Comparison of ENCODE assay signal across 8 cellular contexts in genomic region chr1:119549719-119550141, GRCh38. TPM values are rescaled to one million over a fixed set of nuclear protein-coding genes. Genes with fewer than 3 reads are reported as not detected.
DNase-seq lines count a peak whose midpoint lies in the region; ATAC-seq and TF ChIP-seq lines count a peak whose summit lies in the region.

No MANE protein-coding gene starts in this region.

- no peaks in the 10 kb centered on the region for H3K9me3 Mint-ChIP-seq in neural crest cell

- no peak overlapping the region for H3K4me3 ChIP-seq in SK-N-MC

- no peaks in the 10 kb centered on the region for H3K36me3 ChIP-seq in SK-N-MC (ENCODE audit: insufficient read depth, low read length)

- peaks cover 7% of the 10 kb centered on the region for H3K4me1 Mint-ChIP-seq in neural crest cell

- H3K27me3 Mint-ChIP-seq in neural crest cell (ENCODE audit: low read depth) = no peaks in the 10 kb centered on the region

- H3K27ac Mint-ChIP-seq in neural crest cell (ENCODE audit: unreplicated experiment) = no peak overlapping the region

- no peak overlapping the region for H3K27ac ChIP-seq in SK-N-MC

- no peak overlapping the region for H3K9ac ChIP-seq in SK-N-MC (ENCODE audit: insufficient read length)

- peak; percentile 69 for TF ChIP-seq CTCF in neural crest cell (conservative IDR thresholded peaks at IDR 0.05)

- ATAC-seq in GM21786 (IDR thresholded peaks at IDR 0.05; ENCODE audit: unreplicated experiment) (peak; percentile 71), HG03108 (IDR thresholded peaks at IDR 0.05; ENCODE audit: unreplicated experiment) (no peak)

- H3K9me3 ChIP-seq in SK-N-MC (ENCODE audit: low read depth, low read length) = no peaks in the 10 kb centered on the region

- DNase-seq in EL = peak; percentile 66
- peak; percentile 21 for DNase-seq in NCI-H1048 (lab: John Stamatoyannopoulos, UW)
- DNase-seq in SK-N-MC (ENCODE audit: low read depth, low spot score) = peak; percentile 5
- DNase-seq in fibroblast of gingiva (ENCODE audit: low read depth) = peak; percentile 34
- peak; percentile 48 for DNase-seq in neural crest cell (ENCODE audit: low read depth, low spot score)
- DNase-seq in COLO829 (ENCODE audit: low spot score) = no peak

- H3K4me3 Mint-ChIP-seq in neural crest cell = no peak overlapping the region

- no peaks in the 10 kb centered on the region for H3K36me3 Mint-ChIP-seq in neural crest cell (ENCODE audit: low read depth)

RNA-seq across cellular contexts. Expression of gene HSD3B1, which starts 42.7 kb away (rescaled TPM):
- not detected in 2 replicates for total RNA-seq in neural crest cell
